Comparison of ENCODE assay signal across 22 cellular contexts in the genomic region with DNA sequence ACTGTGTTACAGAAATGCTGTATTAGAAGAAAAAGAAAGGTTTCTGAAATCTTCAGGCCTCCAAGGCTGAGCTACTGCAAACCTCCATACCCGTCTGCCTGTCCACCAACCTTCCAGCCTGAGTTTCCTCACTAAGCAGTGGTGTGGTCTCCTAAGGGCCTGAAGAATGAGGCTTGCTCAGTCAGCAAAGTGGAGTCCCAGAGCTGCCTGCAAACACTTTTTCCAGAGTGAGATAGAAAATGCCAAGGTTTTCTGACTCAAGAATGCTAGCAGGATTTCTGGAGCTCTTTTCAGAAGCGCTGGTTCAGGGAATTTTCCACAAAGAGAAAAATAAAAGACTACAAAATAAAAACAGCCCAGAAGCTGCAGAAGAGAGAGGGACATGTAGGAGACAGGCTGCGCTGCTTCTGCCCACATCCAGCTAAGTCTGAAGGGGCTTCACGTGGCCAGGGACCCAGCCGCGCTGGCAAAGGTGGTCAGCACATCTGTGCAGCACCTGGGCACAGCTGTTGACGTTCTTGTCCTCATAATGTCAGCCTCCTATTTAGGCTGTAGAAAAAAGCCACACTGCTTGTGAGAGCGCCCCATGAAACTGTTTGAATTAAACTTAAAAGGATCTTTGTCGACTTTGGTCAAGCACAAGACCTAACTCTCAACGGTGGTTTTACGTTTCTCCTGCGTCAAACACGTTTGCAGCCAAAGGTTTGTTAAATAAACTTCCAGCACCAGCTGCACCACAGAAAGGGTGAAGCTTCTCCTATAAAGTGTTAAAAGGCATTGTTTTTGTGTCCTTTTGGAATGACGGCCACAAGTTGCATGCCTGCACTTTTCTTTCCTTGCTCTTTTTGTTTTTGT.
A peak's percentile ranks its signal among the peaks of the same experiment; 100 is the strongest.
DNase-seq lines count a peak whose midpoint lies in the region; ATAC-seq and TF ChIP-seq lines count a peak whose summit lies in the region.
"Had no signal": no experiment of that assay in that cellular context is flagged by ENCODE, and none has a peak within 500 bp of the region (broad histone marks: within the 10 kb centered on the region; RNA-seq: fewer than 3 reads in every experiment).

No MANE protein-coding gene starts in this region.

- no peaks in the 10 kb centered on the region for H3K79me2 ChIP-seq in hepatocyte

- H3K9me3 Mint-ChIP-seq in CD8-positive, alpha-beta memory T cell = no peaks in the 10 kb centered on the region
- H3K9me3 Mint-ChIP-seq: activated CD4-positive, alpha-beta memory T cell treated with anti-CD3 and anti-CD28 coated beads, Interleukin-2, amount 10 ng/mL, durations not matched to agents 7 days and 5 days; CD4-positive, alpha-beta T cell; IgD-negative memory B cell had no signal

- in situ Hi-C loops in brain microvascular endothelial cell (cut with HindIII; ENCODE audit: low pct_ligation_motif_present, low sequenced_read_pairs) = no loop called here

- H3K4me1 Mint-ChIP-seq in CD8-positive, alpha-beta memory T cell = no peaks in the 10 kb centered on the region
- H3K4me1 Mint-ChIP-seq: activated CD4-positive, alpha-beta memory T cell treated with anti-CD3 and anti-CD28 coated beads, Interleukin-2, amount 10 ng/mL, durations not matched to agents 7 days and 5 days; IgD-negative memory B cell had no signal

- no peak overlapping the region for H3K4me3 Mint-ChIP-seq in CD8-positive, alpha-beta memory T cell
- H3K4me3 Mint-ChIP-seq: activated CD4-positive, alpha-beta memory T cell treated with anti-CD3 and anti-CD28 coated beads, Interleukin-2, amount 10 ng/mL, durations not matched to agents 7 days and 5 days; CD4-positive, alpha-beta T cell; IgD-negative memory B cell had no signal

- no peak for TF ChIP-seq POLR2A in body of pancreas (IDR thresholded peaks at IDR 0.05)

- H3K27ac ChIP-seq in SK-N-MC (peak overlapping the region; percentile 62), hepatocyte (peak overlapping the region; percentile 38), body of pancreas (no peak overlapping the region), brain microvascular endothelial cell (no peak overlapping the region)
- H3K27ac ChIP-seq in CD8-positive, alpha-beta memory T cell (ENCODE audit: low read depth, low read length) = no peak overlapping the region
- H3K27ac ChIP-seq: pancreas, SJCRH30 had no signal

- peak overlapping the region; percentile 8 for H3K4me2 ChIP-seq in hepatocyte

- no peak overlapping the region for H3K27ac Mint-ChIP-seq in CD8-positive, alpha-beta memory T cell
- H3K27ac Mint-ChIP-seq: activated CD4-positive, alpha-beta memory T cell treated with anti-CD3 and anti-CD28 coated beads, Interleukin-2, amount 10 ng/mL, durations not matched to agents 7 days and 5 days; CD4-positive, alpha-beta T cell; IgD-negative memory B cell had no signal

- no peaks in the 10 kb centered on the region for H3K36me3 Mint-ChIP-seq in CD8-positive, alpha-beta memory T cell

- intact Hi-C loops in sciatic nerve (cut with DNase I) (no loop called here), body of pancreas (cut with DNase I) (no loop called here)

- H3K9me3 ChIP-seq in SK-N-MC (ENCODE audit: low read depth, low read length) (no peaks in the 10 kb centered on the region), hepatocyte (ENCODE audit: low read depth) (no peaks in the 10 kb centered on the region), body of pancreas (no peaks in the 10 kb centered on the region)
- H3K9me3 ChIP-seq in CD8-positive, alpha-beta memory T cell (ENCODE audit: low read length) = no peaks in the 10 kb centered on the region
- H3K9me3 ChIP-seq: gastroesophageal sphincter, pancreas, SJCRH30, stomach had no signal

- WGBS in hepatocyte (ENCODE audit: low lambda C conversion rate, missing lambda C conversion rate) = 62% methylated on average over 14 of the region's 14 CpGs
- 60 to 68% methylated on average over 14 of the region's 14 CpGs for WGBS in body of pancreas, 2 donors

- POLR2A ChIA-PET in CD8-positive, alpha-beta memory T cell (lab: Charles Lee) = no interaction called here

- H3K4me3 ChIP-seq in SK-N-MC (no peak overlapping the region), hepatocyte (no peak overlapping the region), body of pancreas (no peak overlapping the region), brain microvascular endothelial cell (ENCODE audit: low read depth, low read length) (no peak overlapping the region)
- no peak overlapping the region for H3K4me3 ChIP-seq in CD8-positive, alpha-beta memory T cell (ENCODE audit: low read length)
- H3K4me3 ChIP-seq: gastroesophageal sphincter, GM12878, pancreas, SJCRH30, stomach had no signal

- H2AFZ ChIP-seq in hepatocyte = no peak overlapping the region

- peak; percentile 19 for DNase-seq in AG08395 (ENCODE audit: low spot score)
- DNase-seq in SK-N-MC (ENCODE audit: low read depth, low spot score) = no peak
- no peak for DNase-seq in hepatocyte (ENCODE audit: low spot score)
- no peak for DNase-seq in sciatic nerve (ENCODE audit: low spot score)
- no peak for DNase-seq in body of pancreas
- DNase-seq in CD8-positive, alpha-beta memory T cell = no peak
- DNase-seq in brain microvascular endothelial cell = no peak
- DNase-seq: activated CD4-positive, alpha-beta memory T cell treated with anti-CD3 and anti-CD28 coated beads, Interleukin-2, amount 10 ng/mL, durations not matched to agents 7 days and 5 days; activated naive CD4-positive, alpha-beta T cell; CD4-positive, alpha-beta T cell; DMS53; NCI-H1436 treated with DMSO at 0.1 percent for 48 hours; pancreas; small intestine; stimulated activated CD4-positive, alpha-beta T cell treated with anti-CD3 and anti-CD28 coated beads, Interleukin-2, amount 100 ng/mL, for 48 hours; stomach had no signal

- no peak overlapping the region for H3K9ac ChIP-seq in SK-N-MC (ENCODE audit: insufficient read length)

- no peak for TF ChIP-seq CTCF in hepatocyte (IDR thresholded peaks at IDR 0.05; ENCODE audit: poor library complexity)
- no peak for TF ChIP-seq CTCF in body of pancreas (IDR thresholded peaks at IDR 0.05)
- TF ChIP-seq CTCF in brain microvascular endothelial cell (IDR thresholded peaks at IDR 0.05; ENCODE audit: low read depth, low read length, missing control alignments) = no peak

- H3K27me3 ChIP-seq in hepatocyte (no peaks in the 10 kb centered on the region), body of pancreas (no peaks in the 10 kb centered on the region), brain microvascular endothelial cell (replicated peaks) (no peaks in the 10 kb centered on the region)
- H3K27me3 ChIP-seq in CD8-positive, alpha-beta memory T cell (ENCODE audit: insufficient read depth, low read length, poor library complexity, severe bottlenecking) = no peaks in the 10 kb centered on the region
- H3K27me3 ChIP-seq: gastroesophageal sphincter, pancreas, SJCRH30, stomach had no signal

- no peaks in the 10 kb centered on the region for H3K4me1 ChIP-seq in hepatocyte (ENCODE audit: insufficient read depth)
- H3K4me1 ChIP-seq in body of pancreas = no peaks in the 10 kb centered on the region
- no peaks in the 10 kb centered on the region for H3K4me1 ChIP-seq in CD8-positive, alpha-beta memory T cell (ENCODE audit: insufficient read depth, low read length)
- H3K4me1 ChIP-seq: pancreas had no signal

- ATAC-seq in sciatic nerve = peak; percentile 50
- no peak for ATAC-seq in GM18861 (IDR thresholded peaks at IDR 0.05; ENCODE audit: unreplicated experiment)
- ATAC-seq in body of pancreas = no peak
- ATAC-seq: gastroesophageal sphincter, GM12878, pancreas, PC-3 had no signal

- no peaks in the 10 kb centered on the region for H3K9me2 ChIP-seq in hepatocyte (replicated peaks; ENCODE audit: insufficient read depth)

- H3K36me3 ChIP-seq in SK-N-MC (ENCODE audit: insufficient read depth, low read length) = no peaks in the 10 kb centered on the region
- no peaks in the 10 kb centered on the region for H3K36me3 ChIP-seq in hepatocyte (replicated peaks; ENCODE audit: insufficient read depth, low read depth)
- no peaks in the 10 kb centered on the region for H3K36me3 ChIP-seq in body of pancreas (replicated peaks in 1 of 2; ENCODE audit: insufficient read depth in 1 of 2, low read depth in 2 of 2)
- no peaks in the 10 kb centered on the region for H3K36me3 ChIP-seq in CD8-positive, alpha-beta memory T cell (ENCODE audit: insufficient read depth, low read length)
- no peaks in the 10 kb centered on the region for H3K36me3 ChIP-seq in brain microvascular endothelial cell (replicated peaks)
- H3K36me3 ChIP-seq: gastroesophageal sphincter, pancreas, SJCRH30, stomach had no signal

- no peaks in the 10 kb centered on the region for H4K20me1 ChIP-seq in hepatocyte (ENCODE audit: insufficient read depth, poor library complexity, severe bottlenecking)

- CTCF ChIA-PET in CD8-positive, alpha-beta memory T cell (lab: Charles Lee) = no interaction called here

- peaks cover 0 to 2% of the 10 kb centered on the region in 2 donors for H3K27me3 Mint-ChIP-seq in CD8-positive, alpha-beta memory T cell
- H3K27me3 Mint-ChIP-seq: activated CD4-positive, alpha-beta memory T cell treated with anti-CD3 and anti-CD28 coated beads, Interleukin-2, amount 10 ng/mL, durations not matched to agents 7 days and 5 days; CD4-positive, alpha-beta T cell; IgD-negative memory B cell had no signal

Comparison
In these comparisons a context has a peak if more than half of its experiments do, and no peak if none do; other contexts are left out.
1. H3K27ac ChIP-seq: peak in SK-N-MC (single experiment) and hepatocyte (single experiment); none in body of pancreas (0 of 4), CD8-positive, alpha-beta memory T cell (single experiment) and brain microvascular endothelial cell (single experiment).